Comparison of ENCODE assay signal across 12 cellular contexts in the genomic region with DNA sequence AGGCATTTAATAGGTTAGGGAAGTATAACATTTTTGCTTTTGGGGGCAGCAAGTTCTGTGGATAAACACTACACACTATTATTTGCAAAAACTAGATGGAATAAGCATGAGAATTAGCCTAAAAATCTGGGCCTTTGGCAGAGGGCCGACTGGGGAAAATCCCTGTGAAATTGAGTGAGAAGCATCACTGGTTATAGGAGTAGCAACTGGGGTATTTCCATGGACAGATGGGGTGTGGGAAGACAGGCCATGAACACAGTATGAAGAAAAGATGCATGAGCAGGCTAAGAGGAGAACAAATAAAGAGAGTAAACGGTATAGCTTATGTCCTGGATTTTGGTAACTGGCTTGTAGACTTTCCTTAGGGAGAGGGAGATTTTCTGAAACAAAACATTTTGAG.
DNase-seq lines count a peak whose midpoint lies in the region; ATAC-seq and TF ChIP-seq lines count a peak whose summit lies in the region.
"Had no signal": no experiment of that assay in that cellular context is flagged by ENCODE, and none has a peak within 500 bp of the region (broad histone marks: within the 10 kb centered on the region; RNA-seq: fewer than 3 reads in every experiment).

No MANE protein-coding gene starts in this region.

- H3K4me1 Mint-ChIP-seq in stimulated activated naive CD8-positive, alpha-beta T cell treated with anti-CD3 and anti-CD28 coated beads, Interleukin-15, Interleukin-2, amounts not matched to agents 100 ng/mL and 50 ng/mL, for 24 hours (ENCODE audit: low read depth), result no peaks in the 10 kb centered on the region
- no peaks in the 10 kb centered on the region for H3K4me1 Mint-ChIP-seq in stimulated activated naive CD8-positive, alpha-beta T cell treated with anti-CD3 and anti-CD28 coated beads, Interleukin-15, amount 100 ng/mL, for 72 hours
- H3K4me1 Mint-ChIP-seq in nephron, result peaks cover 17% of the 10 kb centered on the region

- H3K27me3 Mint-ChIP-seq in stimulated activated naive CD8-positive, alpha-beta T cell treated with anti-CD3 and anti-CD28 coated beads, Interleukin-15, Interleukin-2, amounts not matched to agents 100 ng/mL and 50 ng/mL, for 24 hours, result no peaks in the 10 kb centered on the region
- no peaks in the 10 kb centered on the region for H3K27me3 Mint-ChIP-seq in stimulated activated naive CD8-positive, alpha-beta T cell treated with anti-CD3 and anti-CD28 coated beads, Interleukin-15, amount 100 ng/mL, for 72 hours
- H3K27me3 Mint-ChIP-seq in nephron (ENCODE audit: low read depth), result no peaks in the 10 kb centered on the region

- DNase-seq in stimulated activated naive CD8-positive, alpha-beta T cell treated with anti-CD3 and anti-CD28 coated beads, Interleukin-15, amount 100 ng/mL, for 72 hours, result no peak
- DNase-seq in cerebellar cortex (ENCODE audit: low spot score) (peak; percentile 72), glomerular visceral epithelial cell (ENCODE audit: extremely low spot score) (no peak), NCI-H446 treated with DMSO at 0.1 percent for 48 hours (lab: John Stamatoyannopoulos, UW) (no peak)
- DNase-seq in activated CD4-positive, CD25-positive, alpha-beta regulatory T cell treated with anti-CD3 and anti-CD28 coated beads, Interleukin-2, amount 50 U/mL, for 72 hours, result no peak
- no peak for DNase-seq in stimulated activated CD4-positive, alpha-beta T cell treated with anti-CD3 and anti-CD28 coated beads, Interleukin-1b, Interleukin-23, amount 100 ng/mL, for 48 hours
- DNase-seq: DMS79, NCI-H146, SHP77, upper lobe of right lung had no signal

- no peak overlapping the region for H3K4me3 Mint-ChIP-seq in stimulated activated naive CD8-positive, alpha-beta T cell treated with anti-CD3 and anti-CD28 coated beads, Interleukin-15, Interleukin-2, amounts not matched to agents 100 ng/mL and 50 ng/mL, for 24 hours
- no peak overlapping the region for H3K4me3 Mint-ChIP-seq in stimulated activated naive CD8-positive, alpha-beta T cell treated with anti-CD3 and anti-CD28 coated beads, Interleukin-15, amount 100 ng/mL, for 72 hours
- H3K4me3 Mint-ChIP-seq in nephron, result no peak overlapping the region

- H3K9me3 Mint-ChIP-seq in stimulated activated naive CD8-positive, alpha-beta T cell treated with anti-CD3 and anti-CD28 coated beads, Interleukin-15, Interleukin-2, amounts not matched to agents 100 ng/mL and 50 ng/mL, for 24 hours, result no peaks in the 10 kb centered on the region
- no peaks in the 10 kb centered on the region for H3K9me3 Mint-ChIP-seq in stimulated activated naive CD8-positive, alpha-beta T cell treated with anti-CD3 and anti-CD28 coated beads, Interleukin-15, amount 100 ng/mL, for 72 hours
- no peaks in the 10 kb centered on the region for H3K9me3 Mint-ChIP-seq in nephron

- no peak for TF ChIP-seq CTCF in nephron (IDR thresholded peaks at IDR 0.05; ENCODE audit: unreplicated experiment in 3 of 3)

- ATAC-seq in stimulated activated naive CD8-positive, alpha-beta T cell treated with anti-CD3 and anti-CD28 coated beads, Interleukin-15, amount 100 ng/mL, for 72 hours, result no peak

- peak overlapping the region; percentile 66 for H3K27ac Mint-ChIP-seq in stimulated activated naive CD8-positive, alpha-beta T cell treated with anti-CD3 and anti-CD28 coated beads, Interleukin-15, Interleukin-2, amounts not matched to agents 100 ng/mL and 50 ng/mL, for 24 hours
- H3K27ac Mint-ChIP-seq in stimulated activated naive CD8-positive, alpha-beta T cell treated with anti-CD3 and anti-CD28 coated beads, Interleukin-15, amount 100 ng/mL, for 72 hours, result no peak overlapping the region
- H3K27ac Mint-ChIP-seq in nephron, result peak overlapping the region; percentile 29 to 71 (median 60)

- peaks cover 55% of the 10 kb centered on the region for H3K36me3 Mint-ChIP-seq in stimulated activated naive CD8-positive, alpha-beta T cell treated with anti-CD3 and anti-CD28 coated beads, Interleukin-15, Interleukin-2, amounts not matched to agents 100 ng/mL and 50 ng/mL, for 24 hours (ENCODE audit: low read depth)
- peaks cover 57% of the 10 kb centered on the region for H3K36me3 Mint-ChIP-seq in nephron (ENCODE audit: low read depth)

Comparison
In these comparisons a context has a peak if more than half of its experiments do, and no peak if none do; other contexts are left out.
1. H3K27ac Mint-ChIP-seq: peak in stimulated activated naive CD8-positive, alpha-beta T cell treated with anti-CD3 and anti-CD28 coated beads, Interleukin-15, Interleukin-2, amounts not matched to agents 100 ng/mL and 50 ng/mL, for 24 hours (single experiment) and nephron (3 of 3); none in stimulated activated naive CD8-positive, alpha-beta T cell treated with anti-CD3 and anti-CD28 coated beads, Interleukin-15, amount 100 ng/mL, for 72 hours (0 of 2).